Comparison of ENCODE assay signal across 25 cellular contexts in genomic region chr12:129127771-129128170, GRCh38.
"Had no signal": no experiment of that assay in that cellular context is flagged by ENCODE, and none has a peak within 500 bp of the region (broad histone marks: within the 10 kb centered on the region; RNA-seq: fewer than 3 reads in every experiment).

No MANE protein-coding gene starts in this region.

- H3K27ac ChIP-seq: colonic mucosa, left lung, neural progenitor cell, prostate gland, right atrium auricular region, suprapubic skin had no signal

- DNase-seq: colonic mucosa; effector CD8-positive, alpha-beta T cell; erythroblast; hypothalamus; kidney; mesenchymal stem cell; midbrain; naive thymus-derived CD4-positive, alpha-beta T cell; nucleus accumbens; stimulated activated CD4-positive, alpha-beta T cell treated with anti-CD3 and anti-CD28 coated beads, Interleukin-12 subunit alpha, Interleukin-12 subunit beta, amount 100 ng/mL, for 4 hours; stimulated activated CD4-positive, alpha-beta T cell treated with anti-CD3 and anti-CD28 coated beads, Interleukin-1b, Interleukin-23, amount 100 ng/mL, for 48 hours; stimulated activated CD4-positive, alpha-beta T cell treated with anti-CD3 and anti-CD28 coated beads, Interleukin-4, amount 100 ng/mL, for 1 hour; stimulated activated CD8-positive, alpha-beta memory T cell treated with anti-CD3 and anti-CD28 coated beads, Interleukin-4, amount 100 ng/mL, for 48 hours; stimulated activated naive CD4-positive, alpha-beta T cell; stimulated activated naive CD8-positive, alpha-beta T cell treated with anti-CD3 and anti-CD28 coated beads, Interleukin-15, amount 100 ng/mL, for 72 hours; trophoblast cell had no signal

- H3K4me1 ChIP-seq: colonic mucosa, left lung, neural progenitor cell, prostate gland, right atrium auricular region, suprapubic skin had no signal

- H3K27me3 ChIP-seq: colonic mucosa, left lung, neural progenitor cell, right atrium auricular region, suprapubic skin had no signal

- H3K9me3 Mint-ChIP-seq: nephron, neural progenitor cell had no signal

- H2AFZ ChIP-seq: neural progenitor cell had no signal

- H3K4me2 ChIP-seq: neural progenitor cell, smooth muscle cell had no signal

- H3K4me1 Mint-ChIP-seq: naive thymus-derived CD4-positive, alpha-beta T cell; nephron; neural progenitor cell; stimulated activated naive CD8-positive, alpha-beta T cell treated with anti-CD3 and anti-CD28 coated beads, Interleukin-15, amount 100 ng/mL, for 72 hours had no signal

- ATAC-seq: left lung; naive thymus-derived CD4-positive, alpha-beta T cell; sciatic nerve; stimulated activated naive CD8-positive, alpha-beta T cell treated with anti-CD3 and anti-CD28 coated beads, Interleukin-15, amount 100 ng/mL, for 72 hours had no signal

- H3K9ac ChIP-seq: neural progenitor cell had no signal

- H3K4me3 Mint-ChIP-seq: dendritic cell treated with granulocyte-macrophage colony-stimulating factor and Interleukin-4, amounts not matched to agents 40 ng/mL and 50 ng/mL, for 4 days; naive thymus-derived CD4-positive, alpha-beta T cell; nephron; neural progenitor cell; stimulated activated naive CD8-positive, alpha-beta T cell treated with anti-CD3 and anti-CD28 coated beads, Interleukin-15, amount 100 ng/mL, for 72 hours had no signal

- H3K36me3 Mint-ChIP-seq: naive thymus-derived CD4-positive, alpha-beta T cell had no signal

- H3K27ac Mint-ChIP-seq: dendritic cell treated with granulocyte-macrophage colony-stimulating factor and Interleukin-4, amounts not matched to agents 40 ng/mL and 50 ng/mL, for 4 days; naive thymus-derived CD4-positive, alpha-beta T cell; nephron; neural progenitor cell; stimulated activated naive CD8-positive, alpha-beta T cell treated with anti-CD3 and anti-CD28 coated beads, Interleukin-15, amount 100 ng/mL, for 72 hours had no signal

- H3K27me3 Mint-ChIP-seq: dendritic cell treated with granulocyte-macrophage colony-stimulating factor and Interleukin-4, amounts not matched to agents 40 ng/mL and 50 ng/mL, for 4 days; stimulated activated naive CD8-positive, alpha-beta T cell treated with anti-CD3 and anti-CD28 coated beads, Interleukin-15, amount 100 ng/mL, for 72 hours had no signal

- H3K9me3 ChIP-seq: colonic mucosa, left lung, prostate gland, right atrium auricular region, suprapubic skin had no signal
